19 cellular contexts compared by ENCODE assay signal in the genomic region with DNA sequence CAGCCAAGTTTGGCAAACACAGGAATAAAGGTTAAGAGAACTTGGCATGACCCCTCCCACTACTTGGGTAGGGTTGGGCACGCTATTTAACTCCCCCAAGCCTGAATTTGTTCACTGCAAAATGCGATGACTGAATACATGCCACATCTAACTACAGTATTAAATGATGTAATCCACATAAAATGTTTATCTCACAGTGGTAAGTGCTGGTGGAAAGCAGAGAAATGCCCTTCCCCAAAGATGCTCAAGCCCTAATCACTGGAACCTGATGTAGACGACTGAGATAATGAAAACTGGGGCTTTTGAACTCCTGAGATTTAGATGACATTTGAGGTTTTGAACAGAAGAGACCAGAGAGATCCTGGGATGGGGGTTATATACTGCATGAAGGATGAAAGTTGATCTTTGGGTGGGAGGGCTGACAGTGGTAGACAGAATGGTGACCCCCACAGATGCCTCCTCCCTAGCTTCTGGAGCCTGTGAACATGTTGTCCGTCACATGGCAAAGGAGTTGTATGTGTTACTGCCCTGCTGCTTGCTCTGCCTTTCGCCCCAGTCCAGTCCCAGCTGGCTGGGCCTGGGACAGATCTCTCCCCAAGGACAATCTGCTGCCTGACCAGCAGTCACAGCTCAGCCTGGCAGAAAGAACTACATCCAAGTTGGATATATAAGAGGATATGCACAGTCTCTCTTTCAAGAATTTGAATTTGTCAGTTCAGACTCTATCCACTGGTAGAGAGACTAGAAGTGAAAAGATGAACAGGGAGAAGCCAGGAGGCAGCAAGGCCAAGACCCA.
DNase-seq lines count a peak whose midpoint lies in the region; ATAC-seq, FAIRE-seq and TF ChIP-seq lines count a peak whose summit lies in the region.
"Had no signal": no experiment of that assay in that cellular context is flagged by ENCODE, and none has a peak within 500 bp of the region (broad histone marks: within the 10 kb centered on the region; RNA-seq: fewer than 3 reads in every experiment).

No MANE protein-coding gene starts in this region.

- H2BK20ac ChIP-seq in IMR-90 (ENCODE audit: low read depth, low read length) (no peak overlapping the region), H1 (ENCODE audit: low read length) (0 out of 2 replicates have a peak overlapping the region, but pooled peaks have one; percentile 55)

- H3K4ac ChIP-seq in IMR-90 (ENCODE audit: low read depth, low read length) (no peak overlapping the region), H1 (replicated peaks; ENCODE audit: insufficient read length, low read depth, low read length) (no peak overlapping the region)

- WGBS in IMR-90 (ENCODE audit: extremely low coverage in 2 of 2, insufficient read length in 1 of 2), 2 experiments = no CpG with 5 or more reads among the region's 5 CpGs
- 87% methylated on average over 5 of the region's 5 CpGs; no CpG with 5 or more reads in 1 of the 2 experiments for WGBS in H1 (ENCODE audit: extremely low coverage in 1 of 2, insufficient coverage in 1 of 2, insufficient read length in 1 of 2, insufficient replicate concordance in 2 of 2, low coverage in 1 of 2, low lambda C conversion rate in 2 of 2, missing lambda C conversion rate in 1 of 2), 2 experiments

- H3K27me3 ChIP-seq in GM23338 (ENCODE audit: insufficient read depth) = no peaks in the 10 kb centered on the region
- no peaks in the 10 kb centered on the region for H3K27me3 ChIP-seq in IMR-90 (ENCODE audit: control insufficient read depth, insufficient read depth, low read length)
- no peaks in the 10 kb centered on the region for H3K27me3 ChIP-seq in H1 (replicated peaks in 1 of 4; ENCODE audit: control insufficient read depth in 3 of 4, extremely low read depth in 1 of 4, insufficient read depth in 3 of 4, low read length in 3 of 4)
- H3K27me3 ChIP-seq: BE2C had no signal

- no peaks in the 10 kb centered on the region for H3K23me2 ChIP-seq in H1 (ENCODE audit: low read depth, low read length)

- H3K36me3 Mint-ChIP-seq in GM23338 (ENCODE audit: low read depth) = no peaks in the 10 kb centered on the region
- no peaks in the 10 kb centered on the region for H3K36me3 Mint-ChIP-seq in stimulated activated memory B cell treated with anti-CD40 and anti-IgM and Interleukin-4, amounts not matched to agents 10 μg/mL and 1 μg/mL and 100 μg/mL, for 72 hours
- H3K36me3 Mint-ChIP-seq: CD14-positive monocyte; CD8-positive, alpha-beta T cell had no signal

- dilution Hi-C loops in IMR-90 (cut with HindIII; ENCODE audit: low sequenced_read_pairs, unreplicated experiment) = no loop called here

- DNase-seq in GM23338 (ENCODE audit: low spot score) = no peak
- no peak for DNase-seq in IMR-90
- no peak for DNase-seq in H1 (ENCODE audit: low read depth in 1 of 2, low spot score in 2 of 2)
- DNase-seq in cerebellar nuclear complex (lab: John Stamatoyannopoulos, UW) = no peak
- DNase-seq: BE2C; CD8-positive, alpha-beta T cell; COR-L47; DMS153; DMS79 treated with DMSO at 0.1 percent for 48 hours; EL had no signal

- no peak for TF ChIP-seq CTCF in GM23338 (conservative IDR thresholded peaks at IDR 0.05; ENCODE audit: low read depth in 2 of 2)
- no peak for TF ChIP-seq CTCF in IMR-90 (conservative IDR thresholded peaks at IDR 0.05; ENCODE audit: low read depth, low read length)
- TF ChIP-seq CTCF in H1 (IDR thresholded peaks at IDR 0.05; ENCODE audit: control extremely low read depth in 1 of 3, insufficient read depth in 1 of 3, low read depth in 1 of 3, low read length in 3 of 3) = no peak

- intact Hi-C loops in IMR-90 (cut with micrococcal nuclease) = no loop called here

- H3K9ac ChIP-seq in IMR-90 (ENCODE audit: low read depth, low read length) (no peak overlapping the region), H1 (replicated peaks in 1 of 4; ENCODE audit: extremely low read depth in 1 of 4, low read depth in 3 of 4, low read length in 3 of 4) (no peak overlapping the region)

- no peak overlapping the region for H3K23ac ChIP-seq in IMR-90 (ENCODE audit: low read depth, low read length)
- no peak overlapping the region for H3K23ac ChIP-seq in H1 (ENCODE audit: insufficient read length)

- no peak overlapping the region for H2AK9ac ChIP-seq in IMR-90 (replicated peaks; ENCODE audit: low read depth, low read length, poor library complexity)

- no peak overlapping the region for H4K8ac ChIP-seq in IMR-90 (ENCODE audit: low read depth in 2 of 2, low read length in 2 of 2)
- no peak overlapping the region for H4K8ac ChIP-seq in H1 (ENCODE audit: extremely low read depth, insufficient read depth, low read length)

- H3K4me3 Mint-ChIP-seq in GM23338 = no peak overlapping the region
- H3K4me3 Mint-ChIP-seq in stimulated activated memory B cell treated with anti-CD40 and anti-IgM and Interleukin-4, amounts not matched to agents 10 μg/mL and 1 μg/mL and 100 μg/mL, for 72 hours = no peak overlapping the region
- H3K4me3 Mint-ChIP-seq: CD14-positive monocyte; CD8-positive, alpha-beta T cell had no signal

- H3K18ac ChIP-seq in IMR-90 (ENCODE audit: low read depth, low read length) = no peak overlapping the region
- no peak overlapping the region for H3K18ac ChIP-seq in H1 (ENCODE audit: extremely low read depth, low read length)

- in situ Hi-C loops in IMR-90 (cut with MboI; ENCODE audit: low sequenced_read_pairs) = no loop called here

- no peaks in the 10 kb centered on the region; the same call in 2 of the 3 replicates for H3K9me3 Mint-ChIP-seq in GM23338
- peaks cover 6% of the 10 kb centered on the region for H3K9me3 Mint-ChIP-seq in stimulated activated memory B cell treated with anti-CD40 and anti-IgM and Interleukin-4, amounts not matched to agents 10 μg/mL and 1 μg/mL and 100 μg/mL, for 72 hours

- TF ChIP-seq POLR2A in IMR-90 (IDR thresholded peaks at IDR 0.05; ENCODE audit: low read depth, low read length) = no peak
- no peak for TF ChIP-seq POLR2A in H1 (IDR thresholded peaks at IDR 0.05; ENCODE audit: control extremely low read depth in 1 of 2, low read depth in 2 of 2, low read length in 2 of 2)

- no peak for FAIRE-seq in H1 (lab: Jason Lieb, UNC)
- FAIRE-seq: A549, D721Med, G401.6, GM12891, H54 had no signal

- H3K36me3 ChIP-seq in GM23338 (ENCODE audit: insufficient read depth) = no peaks in the 10 kb centered on the region
- H3K36me3 ChIP-seq in IMR-90 (ENCODE audit: control insufficient read depth, insufficient read depth, low read length) = no peaks in the 10 kb centered on the region
- no peaks in the 10 kb centered on the region for H3K36me3 ChIP-seq in H1 (ENCODE audit: control insufficient read depth in 2 of 4, insufficient read depth in 4 of 4, low read length in 3 of 4)
- H3K36me3 ChIP-seq: BE2C had no signal

- no peak overlapping the region for H3K14ac ChIP-seq in IMR-90 (replicated peaks; ENCODE audit: low read depth, low read length)
- no peak overlapping the region for H3K14ac ChIP-seq in H1 (ENCODE audit: insufficient read length)

- H3K56ac ChIP-seq in IMR-90 (ENCODE audit: extremely low read depth, insufficient read depth, low read length) (no peak overlapping the region), H1 (replicated peaks; ENCODE audit: insufficient read length, low read depth, low read length) (no peak overlapping the region)

- H2AFZ ChIP-seq in GM23338 = no peak overlapping the region
- no peak overlapping the region for H2AFZ ChIP-seq in IMR-90 (replicated peaks; ENCODE audit: low read length, poor library complexity)
- H2AFZ ChIP-seq in H1 (ENCODE audit: low read length) = no peak overlapping the region

- H4K91ac ChIP-seq in IMR-90 (ENCODE audit: insufficient read depth, low read depth, low read length) (no peak overlapping the region), H1 (replicated peaks; ENCODE audit: insufficient read length, low read length) (no peak overlapping the region)

- H4K20me1 ChIP-seq in GM23338 (replicated peaks; ENCODE audit: insufficient read depth) = 0 out of 2 replicates have a peak, but pooled peaks cover 2% of the 10 kb centered on the region
- no peaks in the 10 kb centered on the region for H4K20me1 ChIP-seq in IMR-90 (ENCODE audit: insufficient read depth, low read length)
- H4K20me1 ChIP-seq in H1 (replicated peaks in 1 of 2; ENCODE audit: control insufficient read depth in 1 of 2, insufficient read depth in 2 of 2, low read length in 2 of 2) = no peaks in the 10 kb centered on the region

- TF ChIP-seq RAD21 in IMR-90 (IDR thresholded peaks at IDR 0.05; ENCODE audit: low read length) (no peak), H1 (IDR thresholded peaks at IDR 0.05 in 1 of 2, conservative IDR thresholded peaks at IDR 0.05 in 1 of 2; ENCODE audit: low read depth in 2 of 2, low read length in 2 of 2) (no peak)

- 0 out of 2 replicates have a peak overlapping the region, but pooled peaks have one; percentile 13 for H3K4me2 ChIP-seq in GM23338
- no peak overlapping the region for H3K4me2 ChIP-seq in IMR-90 (ENCODE audit: low read depth, low read length)
- H3K4me2 ChIP-seq in H1 (ENCODE audit: insufficient read depth in 1 of 2, low read depth in 2 of 2, low read length in 2 of 2) = no peak overlapping the region
- H3K4me2 ChIP-seq: A549 had no signal

- H2BK120ac ChIP-seq in IMR-90 (ENCODE audit: low read depth, low read length) (no peak overlapping the region), H1 (replicated peaks; ENCODE audit: low read depth, low read length) (no peak overlapping the region)

- CTCF ChIA-PET in IMR-90 (lab: Yijun Ruan, JAX) (interaction anchor here (0.8 kb wide), 1 partner anchor 836 kb away, joined by 3 read pairs; no protein-coding TSS in a partner anchor), H1 (lab: Charles Lee; ENCODE audit: partially characterized antibody) (interaction anchor here (1.2 kb wide), 2 partner anchors 16 to 38 kb away, joined by 3 to 4 read pairs; no protein-coding TSS in a partner anchor)

- H2BK12ac ChIP-seq in H1 (ENCODE audit: low read depth, low read length) = no peak overlapping the region

- no peak for TF ChIP-seq EP300 in H1 (IDR thresholded peaks at IDR 0.05; ENCODE audit: borderline replicate concordance in 1 of 2, low read depth in 2 of 2, low read length in 2 of 2)

- H2AK5ac ChIP-seq in IMR-90 (ENCODE audit: low read depth, low read length) (no peak overlapping the region), H1 (ENCODE audit: low read depth, low read length) (no peak overlapping the region)

- H3K9me2 ChIP-seq in GM23338 (ENCODE audit: insufficient read depth) = 0 out of 2 replicates have a peak, but pooled peaks cover 2% of the 10 kb centered on the region

- H2BK15ac ChIP-seq in IMR-90 (ENCODE audit: low read depth, low read length) (no peak overlapping the region), H1 (ENCODE audit: low read length) (no peak overlapping the region)

- H3K79me2 ChIP-seq in GM23338 (replicated peaks; ENCODE audit: insufficient read depth) (no peaks in the 10 kb centered on the region), H1 (ENCODE audit: control insufficient read depth in 1 of 2, insufficient read depth in 2 of 2, low read length in 2 of 2) (no peaks in the 10 kb centered on the region)

- H3K27ac ChIP-seq in GM23338 (ENCODE audit: low read depth) (no peak overlapping the region), IMR-90 (ENCODE audit: insufficient read depth, low read length) (no peak overlapping the region), H1 (ENCODE audit: low read depth, low read length) (no peak overlapping the region)
- H3K27ac ChIP-seq: A549 had no signal

- H3K4me1 ChIP-seq in GM23338 (ENCODE audit: insufficient read depth) (peaks cover 15% of the 10 kb centered on the region), IMR-90 (ENCODE audit: control insufficient read depth, insufficient read depth, low read length) (no peaks in the 10 kb centered on the region; the same call in 1 of the 2 replicates), H1 (replicated peaks in 1 of 4; ENCODE audit: control insufficient read depth in 3 of 4, insufficient read depth in 4 of 4, low read length in 3 of 4) (peaks cover 0 to 8% (median 2%) of the 10 kb centered on the region in 4 experiments; a peak in 3 of 7 replicates)
- H3K4me1 ChIP-seq: A549, BE2C had no signal

- peaks cover 7% of the 10 kb centered on the region for H3K27me3 Mint-ChIP-seq in GM23338 (ENCODE audit: insufficient read depth, low read depth, poor library complexity)
- H3K27me3 Mint-ChIP-seq in stimulated activated memory B cell treated with anti-CD40 and anti-IgM and Interleukin-4, amounts not matched to agents 10 μg/mL and 1 μg/mL and 100 μg/mL, for 72 hours = peaks cover 6% of the 10 kb centered on the region

- H3K9me1 ChIP-seq in IMR-90 (ENCODE audit: insufficient read depth, low read length) = no peaks in the 10 kb centered on the region

- H3K79me1 ChIP-seq in IMR-90 (ENCODE audit: low read depth in 1 of 2, low read length in 2 of 2) = no peaks in the 10 kb centered on the region
- H3K79me1 ChIP-seq in H1 (ENCODE audit: low read depth, low read length) = no peaks in the 10 kb centered on the region

- no peak overlapping the region for H3K27ac Mint-ChIP-seq in GM23338
- H3K27ac Mint-ChIP-seq in stimulated activated memory B cell treated with anti-CD40 and anti-IgM and Interleukin-4, amounts not matched to agents 10 μg/mL and 1 μg/mL and 100 μg/mL, for 72 hours = no peak overlapping the region
- H3K27ac Mint-ChIP-seq: CD14-positive monocyte; CD8-positive, alpha-beta T cell had no signal

- H3K4me3 ChIP-seq in GM23338 = no peak overlapping the region
- no peak overlapping the region for H3K4me3 ChIP-seq in IMR-90 (ENCODE audit: insufficient read depth, low read depth, low read length)
- no peak overlapping the region for H3K4me3 ChIP-seq in H1 (ENCODE audit: extremely low read depth in 1 of 4, insufficient read depth in 2 of 4, low read depth in 3 of 4, low read length in 4 of 4)
- H3K4me3 ChIP-seq: A549 had no signal

- H3K4me1 Mint-ChIP-seq in GM23338 = peaks cover 43% of the 10 kb centered on the region
- peaks cover 8% of the 10 kb centered on the region for H3K4me1 Mint-ChIP-seq in stimulated activated memory B cell treated with anti-CD40 and anti-IgM and Interleukin-4, amounts not matched to agents 10 μg/mL and 1 μg/mL and 100 μg/mL, for 72 hours
- H3K4me1 Mint-ChIP-seq: CD14-positive monocyte had no signal

- H4K5ac ChIP-seq in IMR-90 (ENCODE audit: low read depth, low read length) (no peak overlapping the region), H1 (ENCODE audit: insufficient read length, low read depth, low read length) (no peak overlapping the region)

- H2BK5ac ChIP-seq in IMR-90 (ENCODE audit: low read depth, low read length, poor library complexity, severe bottlenecking) (no peak overlapping the region), H1 (ENCODE audit: low read depth, low read length) (no peak overlapping the region)

- no peaks in the 10 kb centered on the region for H3F3A ChIP-seq in GM23338 (replicated peaks; ENCODE audit: low read depth)

- no TSS peak for BruUV-seq in IMR-90 (replicated peaks; lab: Mats Ljungman, UMichigan)

- H3K9me3 ChIP-seq in IMR-90 (ENCODE audit: control insufficient read depth, insufficient read depth, low read length) = no peaks in the 10 kb centered on the region
- H3K9me3 ChIP-seq in H1 (ENCODE audit: insufficient read depth in 2 of 2, low read depth in 1 of 2, low read length in 1 of 2) = no peaks in the 10 kb centered on the region
- H3K9me3 ChIP-seq: A549, BE2C had no signal

- no peak for ATAC-seq in GM23338
- ATAC-seq in IMR-90 (ENCODE audit: low read depth) = peak; percentile 75
- peak; percentile 6 for ATAC-seq in stimulated activated memory B cell treated with anti-CD40 and anti-IgM and Interleukin-4, amounts not matched to agents 10 μg/mL and 1 μg/mL and 100 μg/mL, for 72 hours
- no peak for ATAC-seq in GM19467 (IDR thresholded peaks at IDR 0.05; ENCODE audit: unreplicated experiment)
- ATAC-seq: A549; CD8-positive, alpha-beta T cell; HCT116 had no signal

- POLR2A ChIA-PET in IMR-90 (lab: Charles Lee; ENCODE audit: unreplicated experiment) (no interaction called here), H1 (lab: Charles Lee; ENCODE audit: partially characterized antibody) (no interaction called here)

Comparison
In these comparisons a context has a peak if more than half of its experiments do, and no peak if none do; other contexts are left out.
1. ATAC-seq: peak in IMR-90 (single experiment) and stimulated activated memory B cell treated with anti-CD40 and anti-IgM and Interleukin-4, amounts not matched to agents 10 μg/mL and 1 μg/mL and 100 μg/mL, for 72 hours (single experiment); none in GM23338 (single experiment) and GM19467 (single experiment).